ENCODE assay signal across 8 cellular contexts in the genomic region with DNA sequence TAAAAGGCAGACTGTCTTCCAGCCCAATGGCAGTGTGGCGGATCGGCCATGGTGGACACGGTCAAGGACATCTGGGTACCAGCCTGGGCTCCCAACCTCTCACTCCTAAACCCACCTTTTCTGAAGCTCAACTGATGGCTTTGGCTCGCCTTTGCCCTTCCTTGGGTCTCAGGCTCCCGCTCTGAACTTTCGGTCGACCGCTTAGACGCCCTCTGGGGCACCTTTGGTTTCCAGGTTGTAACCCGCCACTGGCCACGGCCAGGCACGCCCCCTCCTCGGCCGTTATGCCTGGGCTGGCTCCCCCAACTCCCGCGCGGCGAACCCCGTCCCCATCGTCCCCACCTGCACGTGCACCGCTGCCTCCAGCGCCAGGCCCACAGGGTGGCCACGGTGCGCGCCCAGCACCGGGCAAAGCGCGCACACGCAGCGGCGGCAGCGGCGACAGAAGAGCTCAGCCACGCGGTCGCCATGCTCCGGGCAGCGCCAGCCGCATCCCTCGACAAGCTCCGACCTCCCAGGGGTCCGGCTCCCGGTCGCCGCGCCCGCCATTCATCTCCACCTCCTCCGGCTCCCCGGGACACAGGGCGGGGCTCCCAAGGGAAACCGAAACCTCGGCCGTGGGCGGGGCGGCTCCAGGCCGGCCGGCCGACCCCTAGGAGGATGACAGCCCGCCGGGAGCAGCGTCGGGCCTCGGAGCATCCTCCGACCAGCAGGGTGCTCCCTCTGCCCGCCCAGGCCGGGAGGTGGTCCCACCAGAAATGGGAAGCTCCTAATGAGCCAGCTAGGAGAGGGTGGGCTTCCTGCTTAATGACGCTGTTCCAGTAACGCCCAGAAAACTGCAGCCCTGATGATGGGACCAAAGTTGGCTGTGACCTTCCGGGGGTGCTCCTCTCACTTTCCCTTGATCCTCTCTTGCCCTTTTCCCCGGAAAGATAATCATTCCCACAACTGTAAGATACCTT. TPM values are rescaled to one million over a fixed set of nuclear protein-coding genes. Genes with fewer than 3 reads are reported as not detected.
DNase-seq lines count a peak whose midpoint lies in the region; ATAC-seq, FAIRE-seq and TF ChIP-seq lines count a peak whose summit lies in the region.

A gene with protein sequence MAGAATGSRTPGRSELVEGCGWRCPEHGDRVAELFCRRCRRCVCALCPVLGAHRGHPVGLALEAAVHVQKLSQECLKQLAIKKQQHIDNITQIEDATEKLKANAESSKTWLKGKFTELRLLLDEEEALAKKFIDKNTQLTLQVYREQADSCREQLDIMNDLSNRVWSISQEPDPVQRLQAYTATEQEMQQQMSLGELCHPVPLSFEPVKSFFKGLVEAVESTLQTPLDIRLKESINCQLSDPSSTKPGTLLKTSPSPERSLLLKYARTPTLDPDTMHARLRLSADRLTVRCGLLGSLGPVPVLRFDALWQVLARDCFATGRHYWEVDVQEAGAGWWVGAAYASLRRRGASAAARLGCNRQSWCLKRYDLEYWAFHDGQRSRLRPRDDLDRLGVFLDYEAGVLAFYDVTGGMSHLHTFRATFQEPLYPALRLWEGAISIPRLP (minus strand): TSS at position 583 of the 962 bp plus-strand sequence. CDS start 34 bp downstream, at position 549.

- DNase-seq in COR-L47 (lab: John Stamatoyannopoulos, UW) (peak; percentile 49), HTR-8/SVneo (ENCODE audit: insufficient read length, low spot score) (peak; percentile 83), SJSA1 (ENCODE audit: low read depth in 1 of 2, low spot score in 2 of 2) (peak; percentile 71 to 79), cardiac muscle cell (ENCODE audit: low read depth in 1 of 2, low spot score in 1 of 2) (peak; percentile 65 to 72), posterior vena cava (ENCODE audit: low spot score) (peak; percentile 86), globus pallidus (ENCODE audit: low spot score) (no peak)
- peak; percentile 53 for DNase-seq in activated naive CD4-positive, alpha-beta T cell treated with anti-CD3 and anti-CD28 coated beads, Interleukin-2, amount 50 U/mL, for 16 hours

- H3K27ac ChIP-seq in SJSA1 (0 out of 2 replicates have a peak within 1 kb of the TSS, but pooled peaks have one; percentile 3), cardiac muscle cell (no peak within 1 kb of the TSS)

- peak; percentile 60 for ATAC-seq in GM19463 (IDR thresholded peaks at IDR 0.05; ENCODE audit: unreplicated experiment)

- H3K36me3 ChIP-seq in SJSA1: no peaks in the 10 kb centered on the region
- no peaks in the 10 kb centered on the region for H3K36me3 ChIP-seq in cardiac muscle cell

- H3K27me3 ChIP-seq in SJSA1 (replicated peaks) (no peaks in the 10 kb centered on the region), cardiac muscle cell (no peaks in the 10 kb centered on the region)

- FAIRE-seq in HTR-8/SVneo (lab: Jason Lieb, UNC): no peak

- peak within 1 kb of the TSS; percentile 60 for H3K4me3 ChIP-seq in SJSA1
- peak within 1 kb of the TSS; percentile 38 for H3K4me3 ChIP-seq in cardiac muscle cell

- peak; percentile 36 for TF ChIP-seq CTCF in cardiac muscle cell (IDR thresholded peaks at IDR 0.05; ENCODE audit: low read depth, low read length)

- H3K9me3 ChIP-seq in SJSA1 (replicated peaks): no peaks in the 10 kb centered on the region
- H3K9me3 ChIP-seq in cardiac muscle cell (ENCODE audit: low read depth): no peaks in the 10 kb centered on the region

- H3K4me1 ChIP-seq in SJSA1 (replicated peaks) (peaks cover 8% of the 10 kb centered on the region), cardiac muscle cell (ENCODE audit: low read depth) (no peaks in the 10 kb centered on the region)

- intact Hi-C loops in posterior vena cava (cut with DNase I): loop anchor here in 1 of 2 donors (5.0 kb wide), 1 partner anchor 938 kb away; no protein-coding TSS in a partner anchor

RNA-seq across cellular contexts. Expression of the gene that starts here (rescaled TPM):
- total RNA-seq in SJSA1 (2014; rRNA removed; shearing (Covaris generic)): 4.0 and 6.5 TPM in 2 replicates
- total RNA-seq in cardiac muscle cell (1.3 and 1.5 TPM in 2 replicates), posterior vena cava (10 to 100 TPM in 1 of 2 donors, 1 to 10 TPM in 1; 4.9 to 11.8 TPM)
- polyA plus RNA-seq in cardiac muscle cell: 0.57 and 4.4 TPM in 2 replicates
